In the genomic region with DNA sequence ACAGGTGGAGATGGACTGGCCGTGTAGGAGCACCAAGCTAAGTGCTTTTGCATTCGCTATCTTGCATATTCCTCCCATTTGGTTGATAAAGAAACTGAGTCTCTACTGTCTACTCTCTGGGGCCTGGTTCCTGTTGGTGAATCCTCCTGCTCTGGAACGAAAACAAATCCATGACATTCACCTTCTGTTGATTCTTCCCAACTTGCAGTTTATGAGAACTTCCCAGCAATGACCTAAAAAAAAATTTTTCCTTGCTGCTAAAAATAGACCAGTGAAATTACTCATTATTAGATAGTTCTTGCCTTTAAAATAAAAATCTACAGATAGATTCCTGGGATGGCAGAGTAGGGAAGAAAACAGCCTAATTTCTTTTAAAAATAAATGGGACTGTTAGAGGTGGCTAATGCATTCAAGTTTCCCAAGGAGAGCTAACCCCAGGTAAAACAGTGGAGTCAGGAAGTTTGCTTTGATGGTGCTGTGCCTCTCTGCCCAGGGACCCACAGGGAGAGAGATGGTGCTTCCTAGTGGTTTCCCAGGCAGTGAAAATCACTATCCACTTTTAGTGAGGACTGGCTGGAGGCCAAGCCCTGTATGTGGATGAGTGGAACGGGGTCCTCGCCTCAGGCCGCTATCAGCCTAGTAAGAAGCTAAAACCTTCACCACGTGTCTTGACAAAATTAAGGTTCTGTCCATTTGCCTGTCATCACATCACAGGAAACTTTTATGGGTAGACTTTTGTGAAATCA, we compare ENCODE assay signal across 15 cellular contexts.
"Had no signal": no experiment of that assay in that cellular context is flagged by ENCODE, and none has a peak within 500 bp of the region (broad histone marks: within the 10 kb centered on the region; RNA-seq: fewer than 3 reads in every experiment).

No MANE protein-coding gene starts in this region.

- FAIRE-seq: colon, pancreas had no signal

- H3K27ac ChIP-seq: cardiac muscle cell, esophagus muscularis mucosa, foreskin keratinocyte, pancreas had no signal

- H3K4me3 ChIP-seq: cardiac muscle cell, esophagus muscularis mucosa, mucosa of descending colon, pancreas had no signal

- H3K4me1 ChIP-seq: foreskin keratinocyte, pancreas had no signal

- H3K36me3 Mint-ChIP-seq: naive thymus-derived CD4-positive, alpha-beta T cell; stimulated activated effector memory CD8-positive, alpha-beta T cell treated with anti-CD3 and anti-CD28 coated beads, Interleukin-12 subunit alpha, Interleukin-12 subunit beta, amount 100 ng/mL, for 72 hours had no signal

- ATAC-seq: left colon; mucosa of descending colon; naive thymus-derived CD4-positive, alpha-beta T cell; stimulated activated effector memory CD8-positive, alpha-beta T cell treated with anti-CD3 and anti-CD28 coated beads, Interleukin-12 subunit alpha, Interleukin-12 subunit beta, amount 100 ng/mL, for 72 hours had no signal

- H3K4me3 Mint-ChIP-seq: naive thymus-derived CD4-positive, alpha-beta T cell; stimulated activated effector memory CD8-positive, alpha-beta T cell treated with anti-CD3 and anti-CD28 coated beads, Interleukin-12 subunit alpha, Interleukin-12 subunit beta, amount 100 ng/mL, for 72 hours had no signal

- H3K27me3 ChIP-seq: cardiac muscle cell, esophagus muscularis mucosa, foreskin keratinocyte, pancreas had no signal

- H3K36me3 ChIP-seq: cardiac muscle cell, esophagus muscularis mucosa, pancreas had no signal

- H3K4me1 Mint-ChIP-seq: naive thymus-derived CD4-positive, alpha-beta T cell; stimulated activated effector memory CD8-positive, alpha-beta T cell treated with anti-CD3 and anti-CD28 coated beads, Interleukin-12 subunit alpha, Interleukin-12 subunit beta, amount 100 ng/mL, for 72 hours had no signal

- H3K27ac Mint-ChIP-seq: naive thymus-derived CD4-positive, alpha-beta T cell; stimulated activated effector memory CD8-positive, alpha-beta T cell treated with anti-CD3 and anti-CD28 coated beads, Interleukin-12 subunit alpha, Interleukin-12 subunit beta, amount 100 ng/mL, for 72 hours had no signal

- H3K9me3 ChIP-seq: esophagus muscularis mucosa, mucosa of descending colon, pancreas had no signal

- H3K9me3 Mint-ChIP-seq: naive thymus-derived CD4-positive, alpha-beta T cell; stimulated activated effector memory CD8-positive, alpha-beta T cell treated with anti-CD3 and anti-CD28 coated beads, Interleukin-12 subunit alpha, Interleukin-12 subunit beta, amount 100 ng/mL, for 72 hours had no signal

- DNase-seq: activated CD4-positive, alpha-beta T cell treated with anti-CD3 and anti-CD28 coated beads for 1 hour; activated CD4-positive, alpha-beta T cell treated with anti-CD3 and anti-CD28 coated beads, Interleukin-2, amount 50 U/mL, for 4 hours; activated naive CD4-positive, alpha-beta T cell treated with Interleukin-2 at 50 U/mL for 16 hours; activated T-cell treated with anti-CD3 and anti-CD28 coated beads for 4 hours; head of caudate nucleus; left colon; mucosa of descending colon; naive thymus-derived CD4-positive, alpha-beta T cell; pancreas; T-helper 1 cell had no signal
